1 cellular context compared by ENCODE assay signal in the genomic region with DNA sequence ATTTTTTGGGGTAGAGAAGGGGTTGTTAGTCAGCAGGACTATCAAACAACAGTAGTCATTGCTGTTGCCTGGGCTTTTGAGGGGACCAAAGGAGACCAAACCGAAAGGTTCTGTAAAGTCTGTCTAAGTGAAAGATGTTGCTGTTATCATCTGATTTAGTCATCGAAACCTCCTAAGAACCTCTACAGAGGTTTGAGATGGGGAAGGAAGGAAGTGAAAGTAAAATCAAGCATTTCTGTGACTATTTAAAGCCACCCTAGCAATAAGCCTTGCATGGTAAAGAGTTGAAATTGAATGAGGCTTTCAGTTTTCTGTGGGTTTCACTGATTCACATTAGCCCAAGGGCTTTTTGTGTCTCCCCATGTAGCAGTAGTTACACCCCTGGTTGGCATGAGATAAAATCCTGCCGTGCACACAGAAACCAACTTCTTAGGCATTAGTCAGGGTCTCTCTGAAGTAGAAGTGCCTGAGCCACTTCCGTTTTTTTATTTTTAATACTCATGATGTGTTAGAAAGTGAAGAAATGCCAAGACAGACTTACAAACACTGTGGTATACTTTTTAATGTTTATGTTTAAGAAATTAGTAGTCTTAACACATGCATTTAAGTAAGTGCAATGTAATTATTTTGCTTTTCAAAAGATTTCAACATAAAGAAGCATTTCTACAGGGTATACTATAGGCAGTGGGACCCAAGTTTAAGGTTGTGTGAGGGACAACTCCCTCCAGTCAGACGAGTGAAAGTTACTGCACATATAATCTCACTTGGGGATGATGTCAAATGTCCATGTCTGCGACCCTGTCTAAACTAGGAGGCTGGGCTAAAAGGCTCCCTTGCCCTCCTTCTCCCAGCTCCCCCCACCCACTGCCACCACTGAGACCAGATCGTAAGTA.
TF ChIP-seq lines count a peak whose summit lies in the region.

No MANE protein-coding gene starts in this region.

TF ChIP-seq in GM23338, 12 proteins besides CTCF, POLR2A, EP300 and RAD21 (continued from another document):
- TF ChIP-seq, protein P1, sequence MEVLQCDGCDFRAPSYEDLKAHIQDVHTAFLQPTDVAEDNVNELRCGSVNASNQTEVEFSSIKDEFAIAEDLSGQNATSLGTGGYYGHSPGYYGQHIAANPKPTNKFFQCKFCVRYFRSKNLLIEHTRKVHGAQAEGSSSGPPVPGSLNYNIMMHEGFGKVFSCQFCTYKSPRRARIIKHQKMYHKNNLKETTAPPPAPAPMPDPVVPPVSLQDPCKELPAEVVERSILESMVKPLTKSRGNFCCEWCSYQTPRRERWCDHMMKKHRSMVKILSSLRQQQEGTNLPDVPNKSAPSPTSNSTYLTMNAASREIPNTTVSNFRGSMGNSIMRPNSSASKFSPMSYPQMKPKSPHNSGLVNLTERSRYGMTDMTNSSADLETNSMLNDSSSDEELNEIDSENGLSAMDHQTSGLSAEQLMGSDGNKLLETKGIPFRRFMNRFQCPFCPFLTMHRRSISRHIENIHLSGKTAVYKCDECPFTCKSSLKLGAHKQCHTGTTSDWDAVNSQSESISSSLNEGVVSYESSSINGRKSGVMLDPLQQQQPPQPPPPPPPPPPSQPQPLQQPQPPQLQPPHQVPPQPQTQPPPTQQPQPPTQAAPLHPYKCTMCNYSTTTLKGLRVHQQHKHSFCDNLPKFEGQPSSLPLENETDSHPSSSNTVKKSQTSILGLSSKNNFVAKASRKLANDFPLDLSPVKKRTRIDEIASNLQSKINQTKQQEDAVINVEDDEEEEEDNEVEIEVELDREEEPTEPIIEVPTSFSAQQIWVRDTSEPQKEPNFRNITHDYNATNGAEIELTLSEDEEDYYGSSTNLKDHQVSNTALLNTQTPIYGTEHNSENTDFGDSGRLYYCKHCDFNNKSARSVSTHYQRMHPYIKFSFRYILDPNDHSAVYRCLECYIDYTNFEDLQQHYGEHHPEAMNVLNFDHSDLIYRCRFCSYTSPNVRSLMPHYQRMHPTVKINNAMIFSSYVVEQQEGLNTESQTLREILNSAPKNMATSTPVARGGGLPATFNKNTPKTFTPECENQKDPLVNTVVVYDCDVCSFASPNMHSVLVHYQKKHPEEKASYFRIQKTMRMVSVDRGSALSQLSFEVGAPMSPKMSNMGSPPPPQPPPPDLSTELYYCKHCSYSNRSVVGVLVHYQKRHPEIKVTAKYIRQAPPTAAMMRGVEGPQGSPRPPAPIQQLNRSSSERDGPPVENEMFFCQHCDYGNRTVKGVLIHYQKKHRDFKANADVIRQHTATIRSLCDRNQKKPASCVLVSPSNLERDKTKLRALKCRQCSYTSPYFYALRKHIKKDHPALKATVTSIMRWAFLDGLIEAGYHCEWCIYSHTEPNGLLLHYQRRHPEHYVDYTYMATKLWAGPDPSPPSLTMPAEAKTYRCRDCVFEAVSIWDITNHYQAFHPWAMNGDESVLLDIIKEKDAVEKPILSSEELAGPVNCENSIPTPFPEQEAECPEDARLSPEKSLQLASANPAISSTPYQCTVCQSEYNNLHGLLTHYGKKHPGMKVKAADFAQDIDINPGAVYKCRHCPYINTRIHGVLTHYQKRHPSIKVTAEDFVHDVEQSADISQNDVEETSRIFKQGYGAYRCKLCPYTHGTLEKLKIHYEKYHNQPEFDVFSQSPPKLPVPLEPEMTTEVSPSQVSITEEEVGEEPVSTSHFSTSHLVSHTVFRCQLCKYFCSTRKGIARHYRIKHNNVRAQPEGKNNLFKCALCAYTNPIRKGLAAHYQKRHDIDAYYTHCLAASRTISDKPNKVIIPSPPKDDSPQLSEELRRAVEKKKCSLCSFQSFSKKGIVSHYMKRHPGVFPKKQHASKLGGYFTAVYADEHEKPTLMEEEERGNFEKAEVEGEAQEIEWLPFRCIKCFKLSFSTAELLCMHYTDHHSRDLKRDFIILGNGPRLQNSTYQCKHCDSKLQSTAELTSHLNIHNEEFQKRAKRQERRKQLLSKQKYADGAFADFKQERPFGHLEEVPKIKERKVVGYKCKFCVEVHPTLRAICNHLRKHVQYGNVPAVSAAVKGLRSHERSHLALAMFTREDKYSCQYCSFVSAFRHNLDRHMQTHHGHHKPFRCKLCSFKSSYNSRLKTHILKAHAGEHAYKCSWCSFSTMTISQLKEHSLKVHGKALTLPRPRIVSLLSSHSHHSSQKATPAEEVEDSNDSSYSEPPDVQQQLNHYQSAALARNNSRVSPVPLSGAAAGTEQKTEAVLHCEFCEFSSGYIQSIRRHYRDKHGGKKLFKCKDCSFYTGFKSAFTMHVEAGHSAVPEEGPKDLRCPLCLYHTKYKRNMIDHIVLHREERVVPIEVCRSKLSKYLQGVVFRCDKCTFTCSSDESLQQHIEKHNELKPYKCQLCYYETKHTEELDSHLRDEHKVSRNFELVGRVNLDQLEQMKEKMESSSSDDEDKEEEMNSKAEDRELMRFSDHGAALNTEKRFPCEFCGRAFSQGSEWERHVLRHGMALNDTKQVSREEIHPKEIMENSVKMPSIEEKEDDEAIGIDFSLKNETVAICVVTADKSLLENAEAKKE (CRISPR knock-in tag; IDR thresholded peaks at IDR 0.05): no peak
- no peak for TF ChIP-seq NANOG (IDR thresholded peaks at IDR 0.05; ENCODE audit: borderline replicate concordance)
- no peak for TF ChIP-seq STAT1 (IDR thresholded peaks at IDR 0.05; ENCODE audit: unreplicated experiment)
